Comparison of ENCODE assay signal across 24 cellular contexts in genomic region chr7:121608785-121609184, GRCh38.
A peak's percentile ranks its signal among the peaks of the same experiment; 100 is the strongest.
DNase-seq lines count a peak whose midpoint lies in the region; TF ChIP-seq lines count a peak whose summit lies in the region.
"Had no signal": no experiment of that assay in that cellular context is flagged by ENCODE, and none has a peak within 500 bp of the region (broad histone marks: within the 10 kb centered on the region; RNA-seq: fewer than 3 reads in every experiment).

No MANE protein-coding gene starts in this region.

- POLR2A ChIA-PET in PC-9 (lab: Charles Lee; ENCODE audit: unreplicated experiment): no interaction called here

- intact Hi-C loops in PC-9 (cut with micrococcal nuclease; ENCODE audit: unreplicated experiment): no loop called here
- intact Hi-C loops in CD14-positive monocyte (cut with micrococcal nuclease): no loop called here

- no peak overlapping the region for H3K27ac Mint-ChIP-seq in CD14-positive monocyte
- H3K27ac Mint-ChIP-seq: activated T-cell treated with anti-CD3 and anti-CD28 coated beads, Interleukin-2, amount 50 U/mL, for 24 hours; CD4-positive, CD25-positive, alpha-beta regulatory T cell; IgD-negative memory B cell; nephron progenitor cell had no signal

- H3K23ac ChIP-seq in mesendoderm (ENCODE audit: low read length): no peak overlapping the region

- H4K20me1 ChIP-seq in PC-9 (ENCODE audit: insufficient read depth): no peaks in the 10 kb centered on the region

- no peak overlapping the region for H3K9ac ChIP-seq in mesendoderm (ENCODE audit: low read length)

- H2BK15ac ChIP-seq in mesendoderm (replicated peaks; ENCODE audit: low read depth): no peak overlapping the region

- no peak overlapping the region for H3K4me3 Mint-ChIP-seq in CD14-positive monocyte
- H3K4me3 Mint-ChIP-seq: activated T-cell treated with anti-CD3 and anti-CD28 coated beads, Interleukin-2, amount 50 U/mL, for 24 hours; CD4-positive, CD25-positive, alpha-beta regulatory T cell; IgD-negative memory B cell; nephron progenitor cell had no signal

- H3K27me3 ChIP-seq in PC-9 (ENCODE audit: insufficient read depth, low read depth) (no peaks in the 10 kb centered on the region), mesendoderm (ENCODE audit: insufficient read depth, low read length, poor library complexity) (no peaks in the 10 kb centered on the region)
- H3K27me3 ChIP-seq: foreskin keratinocyte, hepatocyte, left lung, pancreas, sigmoid colon, stomach, tibial nerve had no signal

- H3K79me2 ChIP-seq in PC-9 (ENCODE audit: low read depth) (no peaks in the 10 kb centered on the region), mesendoderm (ENCODE audit: control insufficient read depth, insufficient read depth, low read length) (no peaks in the 10 kb centered on the region)
- H3K79me2 ChIP-seq: hepatocyte had no signal

- H2AFZ ChIP-seq in PC-9: peak overlapping the region; percentile 46; the same call in 1 of the 2 replicates
- H2AFZ ChIP-seq: hepatocyte had no signal

- no peak overlapping the region for H4K5ac ChIP-seq in mesendoderm (ENCODE audit: low read length)

- no peak overlapping the region for H4K8ac ChIP-seq in mesendoderm (ENCODE audit: low read depth, low read length)

- DNase-seq in DMS 273 (lab: John Stamatoyannopoulos, UW; ENCODE audit: unreplicated experiment): peak; percentile 98
- peak; percentile 84 for DNase-seq in NCI-H1694 (lab: John Stamatoyannopoulos, UW)
- DNase-seq in PC-9: no peak
- DNase-seq in mesendoderm: peak; percentile 60
- DNase-seq in CD14-positive monocyte (ENCODE audit: low spot score): no peak
- DNase-seq in EL: no peak
- no peak for DNase-seq in stimulated activated CD4-positive, alpha-beta T cell treated with anti-CD3 and anti-CD28 coated beads, Interleukin-4, amount 100 ng/mL, for 1 hour
- DNase-seq: activated CD4-positive, alpha-beta T cell treated with anti-CD3 and anti-CD28 coated beads for 48 hours; activated T-cell treated with anti-CD3 and anti-CD28 coated beads, Interleukin-2, amount 50 U/mL, for 24 hours; CD4-positive, CD25-positive, alpha-beta regulatory T cell; effector CD8-positive, alpha-beta T cell; foreskin keratinocyte; left lung; NCI-H1417 treated with DMSO at 0.1 percent for 48 hours; NCI-H2227 treated with DMSO at 0.1 percent for 48 hours; nephron progenitor cell; pancreas; sigmoid colon; stimulated activated CD8-positive, alpha-beta memory T cell treated with anti-CD3 and anti-CD28 coated beads, Interleukin-4, amount 100 ng/mL, for 48 hours; stomach had no signal

- no peaks in the 10 kb centered on the region; the same call in 1 of the 2 replicates for H3K9me3 ChIP-seq in PC-9 (ENCODE audit: insufficient read depth, low read depth)
- H3K9me3 ChIP-seq: left lung, pancreas, sigmoid colon, stomach, tibial nerve had no signal

- no peaks in the 10 kb centered on the region for H3K9me2 ChIP-seq in PC-9 (ENCODE audit: insufficient read depth)

- H3K4ac ChIP-seq in mesendoderm (ENCODE audit: low read depth, low read length): no peak overlapping the region

- no TSS peak for BruUV-seq in PC-9 (replicated peaks; lab: Mats Ljungman, UMichigan)

- H3K4me2 ChIP-seq in PC-9 (no peak overlapping the region), mesendoderm (ENCODE audit: low read length) (no peak overlapping the region)
- H3K4me2 ChIP-seq: hepatocyte had no signal

- peaks cover 0 to 13% (median 2%) of the 10 kb centered on the region in 7 donors for H3K9me3 Mint-ChIP-seq in CD14-positive monocyte
- H3K9me3 Mint-ChIP-seq: activated T-cell treated with anti-CD3 and anti-CD28 coated beads, Interleukin-2, amount 50 U/mL, for 24 hours; nephron progenitor cell had no signal

- H3K56ac ChIP-seq in mesendoderm (ENCODE audit: low read length): no peak overlapping the region

- no peak overlapping the region for H3K18ac ChIP-seq in mesendoderm (ENCODE audit: low read length)

- TF ChIP-seq CTCF in PC-9 (conservative IDR thresholded peaks at IDR 0.05): no peak
- no peak for TF ChIP-seq CTCF in CD14-positive monocyte (IDR thresholded peaks at IDR 0.05)

- H3K4me1 ChIP-seq in PC-9 (replicated peaks; ENCODE audit: insufficient read depth) (no peaks in the 10 kb centered on the region), mesendoderm (ENCODE audit: control insufficient read depth, low read depth, low read length) (peaks cover 1% of the 10 kb centered on the region)
- H3K4me1 ChIP-seq: left lung had no signal

- no peaks in the 10 kb centered on the region for H3K36me3 ChIP-seq in PC-9 (ENCODE audit: low read depth)
- no peaks in the 10 kb centered on the region for H3K36me3 ChIP-seq in mesendoderm (ENCODE audit: control insufficient read depth, insufficient read depth, low read length)
- H3K36me3 ChIP-seq: left lung, pancreas, sigmoid colon, stomach, tibial nerve had no signal

- no peak overlapping the region for H2AK5ac ChIP-seq in mesendoderm (ENCODE audit: low read length)

- H3K79me1 ChIP-seq in mesendoderm (ENCODE audit: low read length): no peaks in the 10 kb centered on the region

- no peak overlapping the region for H2BK120ac ChIP-seq in mesendoderm (ENCODE audit: low read depth, low read length)

- WGBS in mesendoderm (ENCODE audit: extremely low coverage, insufficient coverage, low lambda C conversion rate): no CpG with 5 or more reads among the region's 6 CpGs

- H3K4me1 Mint-ChIP-seq in CD14-positive monocyte: no peaks in the 10 kb centered on the region
- H3K4me1 Mint-ChIP-seq: CD4-positive, CD25-positive, alpha-beta regulatory T cell; IgD-negative memory B cell; nephron progenitor cell had no signal

- no peak overlapping the region for H2BK5ac ChIP-seq in mesendoderm (ENCODE audit: low read length)

- H3K27me3 Mint-ChIP-seq in CD14-positive monocyte (ENCODE audit: low read depth in 3 of 3): no peaks in the 10 kb centered on the region

- H3F3A ChIP-seq in PC-9 (ENCODE audit: insufficient read depth, low read depth): no peaks in the 10 kb centered on the region

- H3K27ac ChIP-seq in PC-9: no peak overlapping the region
- H3K27ac ChIP-seq in mesendoderm (ENCODE audit: low read depth, low read length): no peak overlapping the region
- H3K27ac ChIP-seq: foreskin keratinocyte, hepatocyte, left lung, pancreas, sigmoid colon, SK-N-MC, tibial nerve had no signal

- H3K36me3 Mint-ChIP-seq in CD14-positive monocyte: no peaks in the 10 kb centered on the region
- H3K36me3 Mint-ChIP-seq: CD4-positive, CD25-positive, alpha-beta regulatory T cell; IgD-negative memory B cell had no signal

- CTCF ChIA-PET in PC-9 (lab: Charles Lee): no interaction called here

- H3K4me3 ChIP-seq in PC-9: no peak overlapping the region
- H3K4me3 ChIP-seq in mesendoderm (ENCODE audit: low read length): no peak overlapping the region
- H3K4me3 ChIP-seq: hepatocyte, left lung, pancreas, sigmoid colon, SK-N-MC, stomach, tibial nerve had no signal

Comparison
In these comparisons a context has a peak if more than half of its experiments do, and no peak if none do; other contexts are left out.
1. DNase-seq: peak in DMS 273 (single experiment), NCI-H1694 (single experiment) and mesendoderm (single experiment); none in PC-9 (0 of 2), CD14-positive monocyte (single experiment), EL (single experiment) and stimulated activated CD4-positive, alpha-beta T cell treated with anti-CD3 and anti-CD28 coated beads, Interleukin-4, amount 100 ng/mL, for 1 hour (single experiment).